In genomic region chr1:208516780-208517179, GRCh38 we compare ENCODE assay signal across 29 cellular contexts.
"Had no signal": no experiment of that assay in that cellular context is flagged by ENCODE, and none has a peak within 500 bp of the region (broad histone marks: within the 10 kb centered on the region; RNA-seq: fewer than 3 reads in every experiment).

No MANE protein-coding gene starts in this region.

- H3K27me3 Mint-ChIP-seq: stimulated activated memory B cell treated with anti-CD40 and anti-IgM and Interleukin-4, amounts not matched to agents 10 μg/mL and 1 μg/mL and 100 μg/mL, for 72 hours; stimulated activated naive B cell treated with anti-CD40 and anti-IgM and Interleukin-4, amounts not matched to agents 10 μg/mL and 1 μg/mL and 100 μg/mL, for 72 hours; stimulated activated naive CD8-positive, alpha-beta T cell treated with anti-CD3 and anti-CD28 coated beads, Interleukin-15, amount 100 ng/mL, for 72 hours; stimulated activated naive CD8-positive, alpha-beta T cell treated with anti-CD3 and anti-CD28 coated beads, Interleukin-15, Interleukin-2, amounts not matched to agents 100 ng/mL and 50 ng/mL, for 24 hours had no signal

- H3K27ac ChIP-seq: stomach, suprapubic skin, testis, thoracic aorta, thyroid gland, tibial artery, tibial nerve, transverse colon, upper lobe of left lung, upper lobe of right lung, uterus, vagina had no signal

- H3K9me3 ChIP-seq: suprapubic skin, testis, thoracic aorta, thyroid gland, tibial artery, transverse colon, upper lobe of right lung, uterus, vagina had no signal

- H3K27me3 ChIP-seq: stomach, suprapubic skin, testis, thyroid gland, tibial artery, tibial nerve, transverse colon, upper lobe of left lung, upper lobe of right lung, uterus, vagina had no signal

- H3K4me3 ChIP-seq: stomach, suprapubic skin, testis, thoracic aorta, thyroid gland, tibial artery, tibial nerve, transverse colon, upper lobe of left lung, upper lobe of right lung, uterus, vagina had no signal

- H3K4me1 ChIP-seq: stomach, suprapubic skin, testis, thyroid gland, tibial artery, tibial nerve, transverse colon, upper lobe of left lung, upper lobe of right lung, uterus, vagina had no signal

- H3K36me3 ChIP-seq: stomach, suprapubic skin, thoracic aorta, thyroid gland, tibial artery, tibial nerve, transverse colon, upper lobe of left lung, upper lobe of right lung, uterus, vagina had no signal

- H3K27ac Mint-ChIP-seq: stimulated activated effector memory CD8-positive, alpha-beta T cell treated with anti-CD3 and anti-CD28 coated beads, Interleukin-12 subunit alpha, Interleukin-12 subunit beta, amount 100 ng/mL, for 72 hours; stimulated activated memory B cell treated with anti-CD40 and anti-IgM and Interleukin-4, amounts not matched to agents 10 μg/mL and 1 μg/mL and 100 μg/mL, for 72 hours; stimulated activated naive B cell treated with anti-CD40 and anti-IgM and Interleukin-4, amounts not matched to agents 10 μg/mL and 1 μg/mL and 100 μg/mL, for 72 hours; stimulated activated naive CD8-positive, alpha-beta T cell treated with anti-CD3 and anti-CD28 coated beads, Interleukin-15, Interleukin-2, amounts not matched to agents 100 ng/mL and 50 ng/mL, for 24 hours; type B pancreatic cell had no signal

- ATAC-seq: stimulated activated effector memory CD8-positive, alpha-beta T cell treated with anti-CD3 and anti-CD28 coated beads, Interleukin-12 subunit alpha, Interleukin-12 subunit beta, amount 100 ng/mL, for 72 hours; stimulated activated memory B cell treated with anti-CD40 and anti-IgM and Interleukin-4, amounts not matched to agents 10 μg/mL and 1 μg/mL and 100 μg/mL, for 72 hours; stimulated activated naive B cell treated with anti-CD40 and anti-IgM and Interleukin-4, amounts not matched to agents 10 μg/mL and 1 μg/mL and 100 μg/mL, for 72 hours; stimulated activated naive CD8-positive, alpha-beta T cell treated with anti-CD3 and anti-CD28 coated beads, Interleukin-15, amount 100 ng/mL, for 72 hours; stimulated activated naive CD8-positive, alpha-beta T cell treated with anti-CD3 and anti-CD28 coated beads, Interleukin-15, Interleukin-2, amounts not matched to agents 100 U/mL and 50 U/mL, for 24 hours; upper lobe of right lung had no signal

- H3K9me3 Mint-ChIP-seq: type B pancreatic cell had no signal

- FAIRE-seq: urothelium cell line had no signal

- H3K4me1 Mint-ChIP-seq: stimulated activated effector memory CD8-positive, alpha-beta T cell treated with anti-CD3 and anti-CD28 coated beads, Interleukin-12 subunit alpha, Interleukin-12 subunit beta, amount 100 ng/mL, for 72 hours; stimulated activated memory B cell treated with anti-CD40 and anti-IgM and Interleukin-4, amounts not matched to agents 10 μg/mL and 1 μg/mL and 100 μg/mL, for 72 hours; stimulated activated naive B cell treated with anti-CD40 and anti-IgM and Interleukin-4, amounts not matched to agents 10 μg/mL and 1 μg/mL and 100 μg/mL, for 72 hours; stimulated activated naive CD8-positive, alpha-beta T cell treated with anti-CD3 and anti-CD28 coated beads, Interleukin-15, amount 100 ng/mL, for 72 hours had no signal

- DNase-seq: stimulated activated CD4-positive, alpha-beta T cell treated with anti-CD3 and anti-CD28 coated beads, Interleukin-2, amount 100 ng/mL, for 48 hours; stimulated activated CD4-positive, alpha-beta T cell treated with anti-CD3 and anti-CD28 coated beads, Interleukin-4, amount 100 ng/mL, for 1 hour; stimulated activated CD4-positive, alpha-beta T cell treated with anti-CD3 and anti-CD28 coated beads, Interleukin-4, amount 100 ng/mL, for 24 hours; stimulated activated CD4-positive, alpha-beta T cell treated with anti-CD3 and anti-CD28 coated beads, Interleukin-4, amount 100 ng/mL, for 4 hours; stimulated activated CD8-positive, alpha-beta memory T cell treated with anti-CD3 and anti-CD28 coated beads, Interleukin-4, amount 100 ng/mL, for 48 hours; stimulated activated naive B cell treated with anti-CD40 and anti-IgM and Interleukin-4, amounts not matched to agents 10 μg/mL and 1 μg/mL and 100 μg/mL, for 72 hours; stimulated activated naive CD4-positive, alpha-beta T cell; stimulated activated naive CD4-positive, alpha-beta T cell treated with Interleukin-2 at 50 U/mL for 16 hours; stimulated activated naive CD8-positive, alpha-beta T cell treated with anti-CD3 and anti-CD28 coated beads, Interleukin-15, amount 100 ng/mL, for 72 hours; stimulated activated naive CD8-positive, alpha-beta T cell treated with anti-CD3 and anti-CD28 coated beads, Interleukin-15, Interleukin-2, amounts not matched to agents 100 U/mL and 50 U/mL, for 24 hours; stomach; substantia nigra; testis; thyroid gland; tibial artery; transverse colon; trophoblast cell; upper lobe of left lung; upper lobe of right lung; uterus had no signal

- H3K4me3 Mint-ChIP-seq: stimulated activated effector memory CD8-positive, alpha-beta T cell treated with anti-CD3 and anti-CD28 coated beads, Interleukin-12 subunit alpha, Interleukin-12 subunit beta, amount 100 ng/mL, for 72 hours; stimulated activated memory B cell treated with anti-CD40 and anti-IgM and Interleukin-4, amounts not matched to agents 10 μg/mL and 1 μg/mL and 100 μg/mL, for 72 hours; stimulated activated naive B cell treated with anti-CD40 and anti-IgM and Interleukin-4, amounts not matched to agents 10 μg/mL and 1 μg/mL and 100 μg/mL, for 72 hours; stimulated activated naive CD8-positive, alpha-beta T cell treated with anti-CD3 and anti-CD28 coated beads, Interleukin-15, amount 100 ng/mL, for 72 hours; stimulated activated naive CD8-positive, alpha-beta T cell treated with anti-CD3 and anti-CD28 coated beads, Interleukin-15, Interleukin-2, amounts not matched to agents 100 ng/mL and 50 ng/mL, for 24 hours; type B pancreatic cell had no signal

- H3K36me3 Mint-ChIP-seq: stimulated activated effector memory CD8-positive, alpha-beta T cell treated with anti-CD3 and anti-CD28 coated beads, Interleukin-12 subunit alpha, Interleukin-12 subunit beta, amount 100 ng/mL, for 72 hours; stimulated activated memory B cell treated with anti-CD40 and anti-IgM and Interleukin-4, amounts not matched to agents 10 μg/mL and 1 μg/mL and 100 μg/mL, for 72 hours; stimulated activated naive B cell treated with anti-CD40 and anti-IgM and Interleukin-4, amounts not matched to agents 10 μg/mL and 1 μg/mL and 100 μg/mL, for 72 hours; type B pancreatic cell had no signal
